ENCODE assay signal across 27 cellular contexts in the genomic region with DNA sequence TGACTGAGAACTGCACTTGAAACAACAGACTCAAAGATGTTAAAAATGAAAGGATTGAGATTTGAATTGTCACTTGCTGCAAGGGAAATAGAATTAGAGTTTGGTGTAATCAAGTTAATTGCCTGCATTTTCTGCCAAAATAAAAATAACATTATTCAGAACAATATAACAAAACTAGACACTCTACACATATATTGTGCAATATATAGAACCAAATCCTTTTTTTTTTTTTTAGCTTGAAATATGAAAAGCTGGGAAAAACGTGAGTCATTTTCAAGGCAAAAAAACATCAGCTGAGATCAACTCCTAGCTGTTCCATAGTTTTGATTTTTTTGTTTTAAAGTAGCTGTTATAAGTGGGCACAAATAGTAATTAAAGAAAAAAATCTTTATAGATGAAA.
DNase-seq lines count a peak whose midpoint lies in the region; ATAC-seq, FAIRE-seq and TF ChIP-seq lines count a peak whose summit lies in the region.
"Had no signal": no experiment of that assay in that cellular context is flagged by ENCODE, and none has a peak within 500 bp of the region (broad histone marks: within the 10 kb centered on the region; RNA-seq: fewer than 3 reads in every experiment).

No MANE protein-coding gene starts in this region.

- dilution Hi-C loops in IMR-90 (cut with HindIII; ENCODE audit: low sequenced_read_pairs, unreplicated experiment), result no loop called here

- no peaks in the 10 kb centered on the region for H3K27me3 ChIP-seq in IMR-90 (ENCODE audit: control insufficient read depth, insufficient read depth, low read length)
- H3K27me3 ChIP-seq in K562 (ENCODE audit: control insufficient read depth in 2 of 2, insufficient read depth in 2 of 2, low read length in 2 of 2), result no peaks in the 10 kb centered on the region
- H3K27me3 ChIP-seq in mesendoderm (ENCODE audit: insufficient read depth, low read length, poor library complexity), result no peaks in the 10 kb centered on the region
- no peaks in the 10 kb centered on the region for H3K27me3 ChIP-seq in neuronal stem cell (ENCODE audit: control insufficient read depth in 3 of 3, insufficient read depth in 3 of 3, low read depth in 1 of 3, low read length in 3 of 3)
- H3K27me3 ChIP-seq: BE2C, BLaER1 had no signal

- H2BK12ac ChIP-seq in neuronal stem cell (ENCODE audit: low read length), result no peak overlapping the region

- H2BK5ac ChIP-seq in IMR-90 (ENCODE audit: low read depth, low read length, poor library complexity, severe bottlenecking) (no peak overlapping the region), mesendoderm (ENCODE audit: low read length) (no peak overlapping the region), neuronal stem cell (ENCODE audit: low read length) (no peak overlapping the region)

- TF ChIP-seq POLR2A in IMR-90 (IDR thresholded peaks at IDR 0.05; ENCODE audit: low read depth, low read length) (no peak), K562 (conservative IDR thresholded peaks at IDR 0.05) (no peak)

- H3K4me1 ChIP-seq in IMR-90 (ENCODE audit: control insufficient read depth, insufficient read depth, low read length) (no peaks in the 10 kb centered on the region), K562 (replicated peaks in 1 of 2; ENCODE audit: control insufficient read depth in 2 of 2, insufficient read depth in 2 of 2, low read length in 2 of 2) (no peaks in the 10 kb centered on the region), mesendoderm (ENCODE audit: control insufficient read depth, low read depth, low read length) (no peaks in the 10 kb centered on the region), neuronal stem cell (ENCODE audit: control insufficient read depth in 2 of 2, insufficient read depth in 1 of 2, low read depth in 1 of 2, low read length in 2 of 2) (peaks cover 0 to 14% of the 10 kb centered on the region in 2 donors)
- H3K4me1 ChIP-seq: BE2C, BLaER1 had no signal

- CTCF ChIA-PET in IMR-90 (lab: Yijun Ruan, JAX) (no interaction called here), K562 (lab: Yijun Ruan, JAX; ENCODE audit: low intra/inter-chr PET ratio) (no interaction called here)
- CTCF ChIA-PET in activated naive CD4-positive, alpha-beta T cell treated with anti-CD3 and anti-CD28 coated beads, Interleukin-2, amount 10 ng/mL, durations not matched to agents 7 days and 5 days (lab: Charles Lee), result interaction anchor here (0.7 kb wide), 1 partner anchor 41 kb away, joined by 3 read pairs; no protein-coding TSS in a partner anchor
- CTCF ChIA-PET in activated CD8-positive, alpha-beta memory T cell treated with anti-CD3 and anti-CD28 coated beads, Interleukin-2, amount 10 ng/mL, durations not matched to agents 7 days and 5 days (lab: Charles Lee), result no interaction called here

- H3K9ac ChIP-seq in IMR-90 (ENCODE audit: low read depth, low read length) (no peak overlapping the region), K562 (ENCODE audit: insufficient read depth in 1 of 2, low read depth in 2 of 2, low read length in 2 of 2) (no peak overlapping the region), mesendoderm (ENCODE audit: low read length) (no peak overlapping the region), neuronal stem cell (ENCODE audit: low read depth, low read length, poor library complexity) (no peak overlapping the region)
- H3K9ac ChIP-seq: BLaER1 had no signal

- H3K18ac ChIP-seq in IMR-90 (ENCODE audit: low read depth, low read length), result no peak overlapping the region
- no peak overlapping the region for H3K18ac ChIP-seq in mesendoderm (ENCODE audit: low read length)
- H3K18ac ChIP-seq in neuronal stem cell (ENCODE audit: low read length), result no peak overlapping the region

- DNase-seq in IMR-90, result no peak
- no peak for DNase-seq in K562 (ENCODE audit: extremely low read depth in 1 of 4, low spot score in 3 of 4)
- DNase-seq in mesendoderm, result no peak
- DNase-seq in neuronal stem cell (ENCODE audit: low spot score), result no peak
- DNase-seq in activated naive CD4-positive, alpha-beta T cell treated with anti-CD3 and anti-CD28 coated beads, Interleukin-2, amount 10 ng/mL, durations not matched to agents 7 days and 5 days, result no peak
- no peak for DNase-seq in NCI-H2227 (lab: John Stamatoyannopoulos, UW; ENCODE audit: unreplicated experiment)
- no peak for DNase-seq in DMS79 treated with DMSO at 0.1 percent for 48 hours (lab: John Stamatoyannopoulos, UW)
- DNase-seq in activated CD8-positive, alpha-beta memory T cell treated with anti-CD3 and anti-CD28 coated beads, Interleukin-2, amount 10 ng/mL, durations not matched to agents 7 days and 5 days, result no peak
- DNase-seq: 8988T; ACHN; BE2C; C1 segment of cervical spinal cord; CD4-positive, alpha-beta memory T cell; CD4-positive, CD25-positive, alpha-beta regulatory T cell; CD8-positive, alpha-beta memory T cell; COR-L47; DMS 273 treated with DMSO at 0.1 percent for 48 hours; DMS153; DMS53; DMS79; GDM1 had no signal

- H3K4me2 ChIP-seq in IMR-90 (ENCODE audit: low read depth, low read length) (no peak overlapping the region), K562 (ENCODE audit: insufficient read depth, low read length) (no peak overlapping the region), mesendoderm (ENCODE audit: low read length) (no peak overlapping the region), neuronal stem cell (ENCODE audit: insufficient read depth, low read length, poor library complexity, severe bottlenecking) (no peak overlapping the region)
- H3K4me2 ChIP-seq: BLaER1 had no signal

- no peak overlapping the region for H3K56ac ChIP-seq in IMR-90 (ENCODE audit: extremely low read depth, insufficient read depth, low read length)
- H3K56ac ChIP-seq in mesendoderm (ENCODE audit: low read length), result no peak overlapping the region

- no peak overlapping the region for H4K91ac ChIP-seq in IMR-90 (ENCODE audit: insufficient read depth, low read depth, low read length)
- H4K91ac ChIP-seq in neuronal stem cell (ENCODE audit: low read depth, low read length, poor library complexity), result no peak overlapping the region

- H3K36me3 ChIP-seq in IMR-90 (ENCODE audit: control insufficient read depth, insufficient read depth, low read length) (no peaks in the 10 kb centered on the region), K562 (ENCODE audit: control insufficient read depth, insufficient read depth, low read length) (no peaks in the 10 kb centered on the region), mesendoderm (ENCODE audit: control insufficient read depth, insufficient read depth, low read length) (no peaks in the 10 kb centered on the region), neuronal stem cell (replicated peaks in 1 of 2; ENCODE audit: control insufficient read depth in 2 of 2, insufficient read depth in 2 of 2, low read length in 2 of 2) (no peaks in the 10 kb centered on the region)
- H3K36me3 ChIP-seq: BE2C, BLaER1 had no signal

- H4K8ac ChIP-seq in IMR-90 (ENCODE audit: low read depth in 2 of 2, low read length in 2 of 2) (no peak overlapping the region), mesendoderm (ENCODE audit: low read depth, low read length) (no peak overlapping the region), neuronal stem cell (ENCODE audit: low read depth, low read length) (no peak overlapping the region)

- H3K9me1 ChIP-seq in IMR-90 (ENCODE audit: insufficient read depth, low read length) (no peaks in the 10 kb centered on the region), K562 (ENCODE audit: control insufficient read depth, insufficient read depth, low read length) (no peaks in the 10 kb centered on the region)

- WGBS in IMR-90 (ENCODE audit: extremely low coverage in 2 of 2, insufficient read length in 1 of 2), 2 experiments, result no CpG with 5 or more reads among the region's 1 CpG
- 0% methylated on average over 1 of the region's 1 CpG for WGBS in K562 (ENCODE audit: insufficient coverage, low coverage, missing lambda C conversion rate)
- no CpG with 5 or more reads among the region's 1 CpG for WGBS in mesendoderm (ENCODE audit: extremely low coverage, insufficient coverage, low lambda C conversion rate)
- WGBS in neuronal stem cell (ENCODE audit: extremely low coverage in 2 of 2, insufficient read length in 2 of 2, insufficient replicate concordance in 1 of 2), 2 donors, result no CpG with 5 or more reads among the region's 1 CpG

- POLR2A ChIA-PET in IMR-90 (lab: Charles Lee; ENCODE audit: unreplicated experiment) (no interaction called here), K562 (lab: Yijun Ruan, JAX) (no interaction called here)

- no peak overlapping the region for H2AFZ ChIP-seq in IMR-90 (replicated peaks; ENCODE audit: low read length, poor library complexity)
- no peak overlapping the region for H2AFZ ChIP-seq in K562 (ENCODE audit: low read depth, low read length)
- H2AFZ ChIP-seq in neuronal stem cell (ENCODE audit: low read length), result peak overlapping the region; percentile 41

- no peaks in the 10 kb centered on the region for H3K79me2 ChIP-seq in K562 (ENCODE audit: control insufficient read depth, insufficient read depth, low read length)
- no peaks in the 10 kb centered on the region for H3K79me2 ChIP-seq in mesendoderm (ENCODE audit: control insufficient read depth, insufficient read depth, low read length)

- H3K36me3 Mint-ChIP-seq in activated naive CD4-positive, alpha-beta T cell treated with anti-CD3 and anti-CD28 coated beads, Interleukin-2, amount 10 ng/mL, durations not matched to agents 7 days and 5 days, result no peaks in the 10 kb centered on the region
- H3K36me3 Mint-ChIP-seq in activated CD8-positive, alpha-beta memory T cell treated with anti-CD3 and anti-CD28 coated beads, Interleukin-2, amount 10 ng/mL, durations not matched to agents 7 days and 5 days, result no peaks in the 10 kb centered on the region
- H3K36me3 Mint-ChIP-seq: CD14-positive monocyte; CD4-positive, alpha-beta memory T cell; CD4-positive, CD25-positive, alpha-beta regulatory T cell; CD8-positive, alpha-beta memory T cell had no signal

- H2BK120ac ChIP-seq in IMR-90 (ENCODE audit: low read depth, low read length) (no peak overlapping the region), mesendoderm (ENCODE audit: low read depth, low read length) (no peak overlapping the region), neuronal stem cell (ENCODE audit: low read depth, low read length) (no peak overlapping the region)

- no peak overlapping the region for H2BK15ac ChIP-seq in IMR-90 (ENCODE audit: low read depth, low read length)
- H2BK15ac ChIP-seq in mesendoderm (replicated peaks; ENCODE audit: low read depth), result no peak overlapping the region
- H2BK15ac ChIP-seq in neuronal stem cell (ENCODE audit: low read length), result no peak overlapping the region

- H2AK9ac ChIP-seq in IMR-90 (replicated peaks; ENCODE audit: low read depth, low read length, poor library complexity), result no peak overlapping the region

- no peak for ATAC-seq in IMR-90 (ENCODE audit: low read depth)
- ATAC-seq in K562, result no peak
- ATAC-seq in activated CD8-positive, alpha-beta memory T cell treated with anti-CD3 and anti-CD28 coated beads, Interleukin-2, amount 10 ng/mL, durations not matched to agents 7 days and 5 days, result no peak
- ATAC-seq: GM12878 had no signal

- in situ Hi-C loops in IMR-90 (cut with MboI; ENCODE audit: low sequenced_read_pairs) (no loop called here), K562 (cut with MboI) (no loop called here)

- TF ChIP-seq CTCF in IMR-90 (conservative IDR thresholded peaks at IDR 0.05; ENCODE audit: low read depth, low read length), result no peak
- TF ChIP-seq CTCF in K562 (IDR thresholded peaks at IDR 0.05 in 2 of 3, conservative IDR thresholded peaks at IDR 0.05 in 1 of 3; ENCODE audit: insufficient read depth in 2 of 3, low read depth in 1 of 3, low read length in 3 of 3), result no peak

- H3K27ac ChIP-seq in IMR-90 (ENCODE audit: insufficient read depth, low read length), result no peak overlapping the region
- H3K27ac ChIP-seq in K562 (ENCODE audit: extremely low read depth, low read depth, low read length), result no peak overlapping the region
- H3K27ac ChIP-seq in mesendoderm (ENCODE audit: low read depth, low read length), result no peak overlapping the region
- H3K27ac ChIP-seq in neuronal stem cell (replicated peaks; ENCODE audit: low read length), result no peak overlapping the region
- H3K27ac ChIP-seq: BLaER1 had no signal

- no peak for FAIRE-seq in K562 (lab: Jason Lieb, UNC)
- FAIRE-seq: GM12878, GM12892, GM18507, GM19239 had no signal

- no peak overlapping the region for H2BK20ac ChIP-seq in IMR-90 (ENCODE audit: low read depth, low read length)

- H3K4me3 ChIP-seq in IMR-90 (ENCODE audit: insufficient read depth, low read depth, low read length), result no peak overlapping the region
- no peak overlapping the region for H3K4me3 ChIP-seq in K562
- no peak overlapping the region for H3K4me3 ChIP-seq in mesendoderm (ENCODE audit: low read length)
- no peak overlapping the region for H3K4me3 ChIP-seq in neuronal stem cell (ENCODE audit: low read length in 2 of 2)
- H3K4me3 ChIP-seq: BLaER1, GM12878 had no signal

- H3K4ac ChIP-seq in IMR-90 (ENCODE audit: low read depth, low read length) (no peak overlapping the region), mesendoderm (ENCODE audit: low read depth, low read length) (no peak overlapping the region), neuronal stem cell (ENCODE audit: low read length) (no peak overlapping the region)

- TF ChIP-seq RAD21 in IMR-90 (IDR thresholded peaks at IDR 0.05; ENCODE audit: low read length), result no peak
- TF ChIP-seq RAD21 in K562 (CRISPR knock-in tag; conservative IDR thresholded peaks at IDR 0.05 in 1 of 2, IDR thresholded peaks at IDR 0.05 in 1 of 2), result no peak

- H4K20me1 ChIP-seq in IMR-90 (ENCODE audit: insufficient read depth, low read length) (no peaks in the 10 kb centered on the region), K562 (replicated peaks; ENCODE audit: control insufficient read depth, insufficient read depth, low read length) (no peaks in the 10 kb centered on the region)
- H4K20me1 ChIP-seq: BLaER1 had no signal

- TF ChIP-seq EP300 in K562 (IDR thresholded peaks at IDR 0.05; ENCODE audit: low read length), result no peak

- H3K79me1 ChIP-seq in IMR-90 (ENCODE audit: low read depth in 1 of 2, low read length in 2 of 2), result no peaks in the 10 kb centered on the region
- H3K79me1 ChIP-seq in mesendoderm (ENCODE audit: low read length), result no peaks in the 10 kb centered on the region
- no peaks in the 10 kb centered on the region for H3K79me1 ChIP-seq in neuronal stem cell (ENCODE audit: low read depth, low read length)

- H2AK5ac ChIP-seq in IMR-90 (ENCODE audit: low read depth, low read length), result no peak overlapping the region
- H2AK5ac ChIP-seq in mesendoderm (ENCODE audit: low read length), result no peak overlapping the region
- H2AK5ac ChIP-seq in neuronal stem cell (ENCODE audit: low read depth, low read length), result no peak overlapping the region

- H3K14ac ChIP-seq in IMR-90 (replicated peaks; ENCODE audit: low read depth, low read length) (no peak overlapping the region), neuronal stem cell (ENCODE audit: low read length) (no peak overlapping the region)

- no peak overlapping the region for H3K27ac Mint-ChIP-seq in activated naive CD4-positive, alpha-beta T cell treated with anti-CD3 and anti-CD28 coated beads, Interleukin-2, amount 10 ng/mL, durations not matched to agents 7 days and 5 days
- no peak overlapping the region for H3K27ac Mint-ChIP-seq in activated CD8-positive, alpha-beta memory T cell treated with anti-CD3 and anti-CD28 coated beads, Interleukin-2, amount 10 ng/mL, durations not matched to agents 7 days and 5 days
- H3K27ac Mint-ChIP-seq: CD14-positive monocyte; CD4-positive, alpha-beta memory T cell; CD8-positive, alpha-beta memory T cell had no signal

- H3K4me1 Mint-ChIP-seq in activated naive CD4-positive, alpha-beta T cell treated with anti-CD3 and anti-CD28 coated beads, Interleukin-2, amount 10 ng/mL, durations not matched to agents 7 days and 5 days, result no peaks in the 10 kb centered on the region
- no peaks in the 10 kb centered on the region for H3K4me1 Mint-ChIP-seq in activated CD8-positive, alpha-beta memory T cell treated with anti-CD3 and anti-CD28 coated beads, Interleukin-2, amount 10 ng/mL, durations not matched to agents 7 days and 5 days
- H3K4me1 Mint-ChIP-seq: CD14-positive monocyte; CD4-positive, alpha-beta memory T cell; CD4-positive, CD25-positive, alpha-beta regulatory T cell; CD8-positive, alpha-beta memory T cell had no signal

- H3K27me3 Mint-ChIP-seq in activated naive CD4-positive, alpha-beta T cell treated with anti-CD3 and anti-CD28 coated beads, Interleukin-2, amount 10 ng/mL, durations not matched to agents 7 days and 5 days, result no peaks in the 10 kb centered on the region
- H3K27me3 Mint-ChIP-seq in activated CD8-positive, alpha-beta memory T cell treated with anti-CD3 and anti-CD28 coated beads, Interleukin-2, amount 10 ng/mL, durations not matched to agents 7 days and 5 days, result no peaks in the 10 kb centered on the region
- H3K27me3 Mint-ChIP-seq: CD4-positive, alpha-beta memory T cell; CD4-positive, CD25-positive, alpha-beta regulatory T cell; CD8-positive, alpha-beta memory T cell had no signal

- H4K5ac ChIP-seq in IMR-90 (ENCODE audit: low read depth, low read length) (no peak overlapping the region), mesendoderm (ENCODE audit: low read length) (peak overlapping the region; percentile 71)

- peaks cover 10% of the 10 kb centered on the region for H3K9me3 Mint-ChIP-seq in activated naive CD4-positive, alpha-beta T cell treated with anti-CD3 and anti-CD28 coated beads, Interleukin-2, amount 10 ng/mL, durations not matched to agents 7 days and 5 days
- peaks cover 8% of the 10 kb centered on the region for H3K9me3 Mint-ChIP-seq in activated CD8-positive, alpha-beta memory T cell treated with anti-CD3 and anti-CD28 coated beads, Interleukin-2, amount 10 ng/mL, durations not matched to agents 7 days and 5 days (ENCODE audit: low read depth)

- H3K9me3 ChIP-seq in IMR-90 (ENCODE audit: control insufficient read depth, insufficient read depth, low read length), result peaks cover 18% of the 10 kb centered on the region
- H3K9me3 ChIP-seq in K562 (replicated peaks; ENCODE audit: control insufficient read depth, insufficient read depth, low read depth, low read length), result no peaks in the 10 kb centered on the region
- peaks cover 0 to 14% of the 10 kb centered on the region in 2 donors for H3K9me3 ChIP-seq in neuronal stem cell (replicated peaks in 1 of 2; ENCODE audit: control insufficient read depth in 2 of 2, insufficient read depth in 1 of 2, low read depth in 1 of 2, low read length in 2 of 2)
- H3K9me3 ChIP-seq: BE2C had no signal

- no peak overlapping the region for H3K4me3 Mint-ChIP-seq in activated naive CD4-positive, alpha-beta T cell treated with anti-CD3 and anti-CD28 coated beads, Interleukin-2, amount 10 ng/mL, durations not matched to agents 7 days and 5 days
- H3K4me3 Mint-ChIP-seq in activated CD8-positive, alpha-beta memory T cell treated with anti-CD3 and anti-CD28 coated beads, Interleukin-2, amount 10 ng/mL, durations not matched to agents 7 days and 5 days, result no peak overlapping the region
- H3K4me3 Mint-ChIP-seq: CD14-positive monocyte; CD4-positive, CD25-positive, alpha-beta regulatory T cell; CD8-positive, alpha-beta memory T cell had no signal

- H3K23ac ChIP-seq in IMR-90 (ENCODE audit: low read depth, low read length) (no peak overlapping the region), mesendoderm (ENCODE audit: low read length) (no peak overlapping the region), neuronal stem cell (ENCODE audit: low read depth, low read length, poor library complexity) (no peak overlapping the region)

- BruUV-seq in IMR-90 (replicated peaks; lab: Mats Ljungman, UMichigan) (no TSS peak), K562 (replicated peaks; lab: Mats Ljungman, UMichigan) (no TSS peak)

- intact Hi-C loops in IMR-90 (cut with micrococcal nuclease), result no loop called here
- intact Hi-C loops in K562 (cut with micrococcal nuclease), result no loop called here
